13 cellular contexts compared by ENCODE assay signal in the genomic region with DNA sequence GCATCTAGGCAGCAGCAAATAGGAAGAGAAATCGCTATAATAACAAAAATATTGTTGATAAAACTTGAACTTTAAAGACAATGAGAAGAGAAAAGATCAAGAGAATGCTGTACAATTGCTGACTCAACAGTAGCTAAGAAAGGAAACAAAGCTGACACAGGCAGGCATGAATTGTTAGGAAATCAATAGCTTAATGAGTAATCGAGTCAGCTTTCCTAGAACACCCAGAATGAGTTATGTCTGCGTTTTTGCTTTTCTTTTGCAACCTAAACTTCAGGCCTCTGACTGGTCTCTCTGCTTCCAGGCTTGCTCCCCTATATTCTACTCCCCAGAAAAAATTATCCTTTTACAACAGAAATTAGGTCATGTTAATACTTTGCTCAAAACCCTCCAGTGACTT.
DNase-seq lines count a peak whose midpoint lies in the region; ATAC-seq and TF ChIP-seq lines count a peak whose summit lies in the region.
"Had no signal": no experiment of that assay in that cellular context is flagged by ENCODE, and none has a peak within 500 bp of the region (broad histone marks: within the 10 kb centered on the region; RNA-seq: fewer than 3 reads in every experiment).

No MANE protein-coding gene starts in this region.

- H3K36me3 ChIP-seq in MM.1S (replicated peaks; ENCODE audit: insufficient read depth, low read length): no peaks in the 10 kb centered on the region
- no peaks in the 10 kb centered on the region for H3K36me3 ChIP-seq in naive thymus-derived CD4-positive, alpha-beta T cell (ENCODE audit: control insufficient read depth in 2 of 3, insufficient read depth in 3 of 3, low read length in 3 of 3)
- H3K36me3 ChIP-seq: Peyer's patch had no signal

- H3K27ac Mint-ChIP-seq in naive thymus-derived CD4-positive, alpha-beta T cell: no peak overlapping the region
- H3K27ac Mint-ChIP-seq: CD4-positive, alpha-beta memory T cell had no signal

- H3K79me2 ChIP-seq in MM.1S (ENCODE audit: low read length): no peaks in the 10 kb centered on the region

- H3K4me3 Mint-ChIP-seq in naive thymus-derived CD4-positive, alpha-beta T cell: no peak overlapping the region
- H3K4me3 Mint-ChIP-seq: CD4-positive, alpha-beta memory T cell had no signal

- no peaks in the 10 kb centered on the region for H3K36me3 Mint-ChIP-seq in naive thymus-derived CD4-positive, alpha-beta T cell
- H3K36me3 Mint-ChIP-seq: CD4-positive, alpha-beta memory T cell had no signal

- no peaks in the 10 kb centered on the region for H3K9me2 ChIP-seq in MM.1S (replicated peaks; ENCODE audit: insufficient read depth, low read length)

- H3K4me1 Mint-ChIP-seq in naive thymus-derived CD4-positive, alpha-beta T cell: no peaks in the 10 kb centered on the region
- H3K4me1 Mint-ChIP-seq: CD4-positive, alpha-beta memory T cell had no signal

- H3K27me3 Mint-ChIP-seq in naive thymus-derived CD4-positive, alpha-beta T cell: peaks cover 0 to 17% (median 7%) of the 10 kb centered on the region in 5 donors
- H3K27me3 Mint-ChIP-seq: CD4-positive, alpha-beta memory T cell had no signal

- no peaks in the 10 kb centered on the region for H3K27me3 ChIP-seq in MM.1S (replicated peaks; ENCODE audit: insufficient read depth, low read length)
- H3K27me3 ChIP-seq in naive thymus-derived CD4-positive, alpha-beta T cell (ENCODE audit: control insufficient read depth in 2 of 2, insufficient read depth in 2 of 2, low read length in 2 of 2): no peaks in the 10 kb centered on the region
- H3K27me3 ChIP-seq: Peyer's patch had no signal

- peak; percentile 31 for ATAC-seq in naive thymus-derived CD4-positive, alpha-beta T cell
- ATAC-seq in HG03439 (IDR thresholded peaks at IDR 0.05; ENCODE audit: unreplicated experiment): no peak
- ATAC-seq in HG02798 (IDR thresholded peaks at IDR 0.05; ENCODE audit: poor library complexity, unreplicated experiment): no peak

- H3K27ac ChIP-seq in MM.1S (ENCODE audit: low read length): peak overlapping the region; percentile 3; the same call in 1 of the 2 replicates
- no peak overlapping the region for H3K27ac ChIP-seq in naive thymus-derived CD4-positive, alpha-beta T cell (ENCODE audit: low read depth, low read length)
- H3K27ac ChIP-seq: Peyer's patch had no signal

- H2AFZ ChIP-seq in MM.1S (ENCODE audit: low read length): peak overlapping the region; percentile 40

- CTCF ChIA-PET in naive thymus-derived CD4-positive, alpha-beta T cell (lab: Charles Lee): interaction anchor here (0.8 kb wide), 1 partner anchor 19 kb away, joined by 3 read pairs; no protein-coding TSS in a partner anchor

- peaks cover 27% of the 10 kb centered on the region for H3K4me1 ChIP-seq in MM.1S (ENCODE audit: low read length)
- no peaks in the 10 kb centered on the region for H3K4me1 ChIP-seq in naive thymus-derived CD4-positive, alpha-beta T cell (ENCODE audit: control insufficient read depth in 2 of 2, insufficient read depth in 2 of 2, low read length in 2 of 2)
- H3K4me1 ChIP-seq: Peyer's patch had no signal

- H3K4me2 ChIP-seq in MM.1S (ENCODE audit: low read depth, low read length): peak overlapping the region; percentile 21

- intact Hi-C loops in naive thymus-derived CD4-positive, alpha-beta T cell (cut with micrococcal nuclease): no loop called here

- POLR2A ChIA-PET in naive thymus-derived CD4-positive, alpha-beta T cell (lab: Charles Lee): no interaction called here

- H3K4me3 ChIP-seq in AG10803 (ENCODE audit: low read length): no peak overlapping the region
- H3K4me3 ChIP-seq in MM.1S (ENCODE audit: low read length): no peak overlapping the region
- H3K4me3 ChIP-seq in epithelial cell of proximal tubule (ENCODE audit: low read depth, low read length): no peak overlapping the region
- H3K4me3 ChIP-seq in naive thymus-derived CD4-positive, alpha-beta T cell (ENCODE audit: low read length): no peak overlapping the region
- H3K4me3 ChIP-seq: Peyer's patch had no signal

- DNase-seq in AG10803 (ENCODE audit: low read depth) (peak; percentile 78), MM.1S (no peak), epithelial cell of proximal tubule (ENCODE audit: low read depth) (peak; percentile 74), SW 1271 (lab: John Stamatoyannopoulos, UW) (no peak), cerebellum (ENCODE audit: low spot score) (no peak)
- no peak for DNase-seq in naive thymus-derived CD4-positive, alpha-beta T cell
- DNase-seq: activated CD4-positive, CD25-positive, alpha-beta regulatory T cell treated with anti-CD3 and anti-CD28 coated beads, Interleukin-2, amount 50 U/mL, for 72 hours; activated gamma-delta T cell; CD4-positive, alpha-beta memory T cell; NCI-H2081; Peyer's patch had no signal

- H4K20me1 ChIP-seq in MM.1S (ENCODE audit: insufficient read depth, low read length): no peaks in the 10 kb centered on the region

- no peaks in the 10 kb centered on the region for H3K9me3 ChIP-seq in MM.1S (replicated peaks; ENCODE audit: insufficient read depth, low read length)
- no peaks in the 10 kb centered on the region for H3K9me3 ChIP-seq in naive thymus-derived CD4-positive, alpha-beta T cell (ENCODE audit: control insufficient read depth in 2 of 3, low read length in 3 of 3)
- H3K9me3 ChIP-seq: Peyer's patch had no signal

- no peak overlapping the region for H3K9ac ChIP-seq in MM.1S (ENCODE audit: low read length)

- TF ChIP-seq CTCF in AG10803 (conservative IDR thresholded peaks at IDR 0.05; ENCODE audit: low read length): no peak
- no peak for TF ChIP-seq CTCF in MM.1S (IDR thresholded peaks at IDR 0.05; ENCODE audit: low read length)
- TF ChIP-seq CTCF in epithelial cell of proximal tubule (conservative IDR thresholded peaks at IDR 0.05; ENCODE audit: low read depth, low read length): no peak

- H3F3A ChIP-seq in MM.1S (ENCODE audit: insufficient read depth, low read length): no peaks in the 10 kb centered on the region

- H3K9me3 Mint-ChIP-seq in naive thymus-derived CD4-positive, alpha-beta T cell: peaks cover 0 to 6% (median 0%) of the 10 kb centered on the region in 11 donors

Comparison
In these comparisons a context has a peak if more than half of its experiments do, and no peak if none do; other contexts are left out.
1. DNase-seq: peak in AG10803 (single experiment) and epithelial cell of proximal tubule (single experiment); none in MM.1S (single experiment), naive thymus-derived CD4-positive, alpha-beta T cell (0 of 9), SW 1271 (0 of 2) and cerebellum (single experiment).